Comparison of ENCODE assay signal across 33 cellular contexts in genomic region chr10:123278445-123278844, GRCh38.
"Had no signal": no experiment of that assay in that cellular context is flagged by ENCODE, and none has a peak within 500 bp of the region (broad histone marks: within the 10 kb centered on the region; RNA-seq: fewer than 3 reads in every experiment).

No MANE protein-coding gene starts in this region.

- DNase-seq: activated CD4-positive, alpha-beta T cell treated with anti-CD3 and anti-CD28 coated beads for 1 hour; activated CD4-positive, alpha-beta T cell treated with anti-CD3 and anti-CD28 coated beads, Interleukin-2, amount 10 ng/mL, durations not matched to agents 7 days and 5 days; activated CD4-positive, alpha-beta T cell treated with anti-CD3 and anti-CD28 coated beads, Interleukin-2, amount 50 U/mL, for 48 hours; activated CD4-positive, CD25-positive, alpha-beta regulatory T cell; activated gamma-delta T cell; activated naive CD4-positive, alpha-beta T cell treated with Interleukin-2 at 50 U/mL for 16 hours; activated T-cell treated with anti-CD3 and anti-CD28 coated beads, Interleukin-2, amount 50 U/mL, for 1 hour; activated T-cell treated with anti-CD3 and anti-CD28 coated beads, Interleukin-2, amount 50 U/mL, for 72 hours; anterior cingulate cortex; caudate nucleus; MM.1S; MV-4-11; NCI-H1092; NCI-H1436 treated with DMSO at 0.1 percent for 48 hours; NCI-H1694 treated with DMSO at 0.1 percent for 48 hours; NCI-H2029; NCI-H2171; NCI-H510A; NCI-H526; NCI-H748 treated with DMSO at 0.1 percent for 48 hours; NK-92 treated with Interleukin-12 subunit alpha and Interleukin-12 subunit beta, amount 100 ng/mL, for 24 hours; PC-3; SIG-M5; T-cell; T-helper 2 cell; T-helper 9 cell; WERI-Rb-1 had no signal

- ATAC-seq: PC-3, Right ventricle myocardium inferior, SK-N-SH treated with all-trans-retinoic acid at 6 μM for 48 hours, T-cell had no signal

- H3K27ac ChIP-seq: KMS-11, RWPE1, WERI-Rb-1 had no signal

- H3K4me2 ChIP-seq: KMS-11 had no signal

- H3K36me3 ChIP-seq: WERI-Rb-1 had no signal

- H3K9ac ChIP-seq: KMS-11 had no signal

- FAIRE-seq: bronchial epithelial cell, RCC 7860 had no signal
